Comparison of ENCODE assay signal across 20 cellular contexts in the genomic region with DNA sequence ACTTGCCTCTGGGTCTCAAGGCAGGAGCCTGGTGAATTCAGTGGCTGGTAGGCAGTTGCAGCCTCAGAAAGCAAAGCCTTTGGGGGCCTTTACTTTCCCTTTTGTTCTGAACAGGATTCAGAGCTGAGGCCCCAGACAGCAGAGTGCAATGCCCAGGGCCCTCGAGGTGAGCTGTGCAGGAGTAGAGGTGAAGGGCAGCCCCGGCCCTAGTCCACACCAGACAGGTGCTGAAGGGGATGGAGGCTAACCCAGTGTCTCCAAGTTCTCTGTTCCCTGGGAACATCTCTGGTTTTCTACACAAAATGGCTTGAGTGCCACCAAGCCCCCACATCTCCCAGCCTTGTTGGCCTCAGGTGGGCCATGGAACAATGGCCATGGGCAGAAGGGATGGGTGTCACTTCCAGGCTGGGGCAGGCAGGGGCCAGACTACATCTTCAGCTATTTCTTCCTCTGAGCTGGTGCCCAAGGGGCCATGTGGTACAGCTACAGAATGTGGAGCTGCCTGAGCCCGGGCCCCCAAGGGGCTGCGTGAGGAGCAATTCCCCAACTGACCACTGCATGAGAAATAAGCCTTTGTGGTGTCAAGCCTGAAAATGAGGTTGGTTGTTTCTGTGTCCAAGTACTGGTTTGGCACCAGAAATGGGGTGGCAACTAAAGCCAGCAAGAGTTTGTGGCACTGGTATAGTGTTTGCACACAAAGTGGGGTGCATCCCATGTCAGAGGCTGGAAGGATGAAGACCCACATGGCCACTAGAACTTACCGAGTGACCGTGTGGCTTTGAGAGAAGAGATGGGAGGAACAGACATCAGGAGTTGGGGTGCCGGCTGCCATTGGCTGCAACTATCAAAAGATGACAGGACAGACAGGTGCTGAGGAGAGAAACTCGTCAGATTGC. TPM values are rescaled to one million over a fixed set of nuclear protein-coding genes. Genes with fewer than 3 reads are reported as not detected.
A peak's percentile ranks its signal among the peaks of the same experiment; 100 is the strongest.
DNase-seq lines count a peak whose midpoint lies in the region; ATAC-seq, FAIRE-seq and TF ChIP-seq lines count a peak whose summit lies in the region.
"Had no signal": no experiment of that assay in that cellular context is flagged by ENCODE, and none has a peak within 500 bp of the region (broad histone marks: within the 10 kb centered on the region; RNA-seq: fewer than 3 reads in every experiment).

No MANE protein-coding gene starts in this region.

- H2AFZ ChIP-seq in HepG2 (ENCODE audit: low read length): no peak overlapping the region

- H3K4me3 ChIP-seq in heart left ventricle: no peak overlapping the region
- no peak overlapping the region for H3K4me3 ChIP-seq in HepG2 (replicated peaks in 1 of 3; ENCODE audit: insufficient read depth in 1 of 3, low read depth in 2 of 3, low read length in 3 of 3)
- H3K4me3 ChIP-seq: lung had no signal

- TF ChIP-seq RAD21 in HepG2 (CRISPR knock-in tag; IDR thresholded peaks at IDR 0.05): no peak

- H3K9me3 Mint-ChIP-seq in activated CD8-positive, alpha-beta memory T cell treated with anti-CD3 and anti-CD28 coated beads, Interleukin-2, amount 10 ng/mL, durations not matched to agents 7 days and 5 days (ENCODE audit: low read depth): peaks cover 4% of the 10 kb centered on the region

- H3K27me3 Mint-ChIP-seq in activated CD8-positive, alpha-beta memory T cell treated with anti-CD3 and anti-CD28 coated beads, Interleukin-2, amount 10 ng/mL, durations not matched to agents 7 days and 5 days: no peaks in the 10 kb centered on the region

- H3K4me3 Mint-ChIP-seq in activated CD8-positive, alpha-beta memory T cell treated with anti-CD3 and anti-CD28 coated beads, Interleukin-2, amount 10 ng/mL, durations not matched to agents 7 days and 5 days: no peak overlapping the region
- H3K4me3 Mint-ChIP-seq: naive B cell had no signal

- no peaks in the 10 kb centered on the region for H3K36me3 Mint-ChIP-seq in activated CD8-positive, alpha-beta memory T cell treated with anti-CD3 and anti-CD28 coated beads, Interleukin-2, amount 10 ng/mL, durations not matched to agents 7 days and 5 days

- H3K4me1 Mint-ChIP-seq in activated CD8-positive, alpha-beta memory T cell treated with anti-CD3 and anti-CD28 coated beads, Interleukin-2, amount 10 ng/mL, durations not matched to agents 7 days and 5 days: peaks cover 4% of the 10 kb centered on the region
- H3K4me1 Mint-ChIP-seq: naive B cell had no signal

- H3K4me2 ChIP-seq in HepG2 (ENCODE audit: low read depth, low read length): no peak overlapping the region

- POLR2A ChIA-PET in HepG2 (lab: Yijun Ruan, JAX): no interaction called here

- no peak overlapping the region for H3K27ac Mint-ChIP-seq in activated CD8-positive, alpha-beta memory T cell treated with anti-CD3 and anti-CD28 coated beads, Interleukin-2, amount 10 ng/mL, durations not matched to agents 7 days and 5 days
- H3K27ac Mint-ChIP-seq: naive B cell had no signal

- H3K4me1 ChIP-seq in heart left ventricle: no peaks in the 10 kb centered on the region
- H3K4me1 ChIP-seq in HepG2 (ENCODE audit: insufficient read depth, low read length): peaks cover 24% of the 10 kb centered on the region

- in situ Hi-C loops in HepG2 (cut with HindIII; ENCODE audit: extremely low pct_ligation_motif_present, low pct_unique_long_range_greater_than_20kb): no loop called here

- H3K27me3 ChIP-seq in heart left ventricle (no peaks in the 10 kb centered on the region), HepG2 (ENCODE audit: control insufficient read depth in 1 of 2, insufficient read depth in 2 of 2, low read length in 2 of 2) (no peaks in the 10 kb centered on the region; a peak in 1 of 5 replicates)

- no peak overlapping the region for H3K9ac ChIP-seq in HepG2 (ENCODE audit: insufficient read depth, low read depth, low read length)

- TF ChIP-seq POLR2A in heart left ventricle (IDR thresholded peaks at IDR 0.05): no peak
- no peak for TF ChIP-seq POLR2A in HepG2 (IDR thresholded peaks at IDR 0.05; ENCODE audit: insufficient read depth in 1 of 2, low read depth in 2 of 2, low read length in 2 of 2)

- no TSS peak for BruUV-seq in HepG2 (replicated peaks; lab: Mats Ljungman, UMichigan)

- no peak overlapping the region for H3K27ac ChIP-seq in heart left ventricle
- H3K27ac ChIP-seq in HepG2 (ENCODE audit: extremely low read length, insufficient read depth, low read length): no peak overlapping the region

- intact Hi-C loops in left cardiac atrium (cut with DNase I) (no loop called here), heart left ventricle (cut with DNase I) (no loop called here), HepG2 (cut with micrococcal nuclease; ENCODE audit: unreplicated experiment) (no loop called here)

- no peaks in the 10 kb centered on the region for H3K79me2 ChIP-seq in HepG2 (ENCODE audit: insufficient read depth, low read length)

- H3K36me3 ChIP-seq in heart left ventricle: no peaks in the 10 kb centered on the region
- no peaks in the 10 kb centered on the region for H3K36me3 ChIP-seq in HepG2 (replicated peaks in 1 of 2; ENCODE audit: control insufficient read depth in 1 of 2, insufficient read depth in 2 of 2, low read length in 2 of 2)

- ATAC-seq in left cardiac atrium: no peak
- ATAC-seq in heart left ventricle: no peak
- no peak for ATAC-seq in activated CD8-positive, alpha-beta memory T cell treated with anti-CD3 and anti-CD28 coated beads, Interleukin-2, amount 10 ng/mL, durations not matched to agents 7 days and 5 days
- ATAC-seq in HepG2: no peak
- ATAC-seq in HG03571 (IDR thresholded peaks at IDR 0.05; ENCODE audit: unreplicated experiment): no peak
- ATAC-seq in GM18909 (IDR thresholded peaks at IDR 0.05; ENCODE audit: poor library complexity, unreplicated experiment): no peak

- WGBS in heart left ventricle, 4 donors: 87 to 93% (median 93%) methylated on average over 5 to 8 of the region's 8 CpGs
- whole genome bisulfite sequencing in HepG2 (ENCODE audit: low lambda C conversion rate): 48% methylated on average over 8 of the region's 8 CpGs

- no peaks in the 10 kb centered on the region for H4K20me1 ChIP-seq in HepG2 (ENCODE audit: insufficient read depth, low read length)

- DNase-seq in left cardiac atrium (peak; percentile 3), heart left ventricle (no peak), HepG2 (ENCODE audit: low spot score) (no peak), A172 (ENCODE audit: low spot score) (no peak)
- peak; percentile 9 for DNase-seq in activated CD8-positive, alpha-beta memory T cell treated with anti-CD3 and anti-CD28 coated beads, Interleukin-2, amount 10 ng/mL, durations not matched to agents 7 days and 5 days
- DNase-seq: anterior cingulate cortex, C1 segment of cervical spinal cord, foreskin melanocyte, GOT3, naive B cell, NCI-H1694, NCI-H446 treated with DMSO at 0.1 percent for 48 hours, SHP77 treated with DMSO at 0.1 percent for 48 hours had no signal

- TF ChIP-seq EP300 in HepG2 (IDR thresholded peaks at IDR 0.05; ENCODE audit: low read depth in 2 of 2, low read length in 2 of 2) (no peak), HepG2 (CRISPR knock-in tag; IDR thresholded peaks at IDR 0.05; ENCODE audit: borderline replicate concordance) (no peak)

- FAIRE-seq in HepG2 (lab: Jason Lieb, UNC): no peak
- FAIRE-seq: endometrium had no signal

- H3K9me3 ChIP-seq in heart left ventricle: peaks cover 0 to 14% (median 2%) of the 10 kb centered on the region in 12 donors
- peaks cover 10% of the 10 kb centered on the region for H3K9me3 ChIP-seq in HepG2 (ENCODE audit: low read length)

- CTCF ChIA-PET in activated CD8-positive, alpha-beta memory T cell treated with anti-CD3 and anti-CD28 coated beads, Interleukin-2, amount 10 ng/mL, durations not matched to agents 7 days and 5 days (lab: Charles Lee): no interaction called here
- CTCF ChIA-PET in HepG2 (lab: Yijun Ruan, JAX; ENCODE audit: low intra/inter-chr PET ratio, low total read pairs): no interaction called here

- TF ChIP-seq CTCF in heart left ventricle (IDR thresholded peaks at IDR 0.05) (no peak), HepG2 (CRISPR knock-in tag; IDR thresholded peaks at IDR 0.05) (no peak)

TF ChIP-seq in HepG2, 621 proteins besides CTCF, POLR2A, EP300 and RAD21 (continues in another document):
- no peak for TF ChIP-seq POLR2G (IDR thresholded peaks at IDR 0.05; ENCODE audit: low read depth, low read length)

RNA-seq across cellular contexts. Expression of a gene that starts 57.8 kb away (rescaled TPM):
- total RNA-seq in left cardiac atrium (not detected), heart left ventricle (not detected), HepG2 (2016; rRNA removed; fragmentation: Illumina TruSeq; extraction: Trizol) (not detected in 2 replicates)
- polyA plus RNA-seq in heart left ventricle (not detected), HepG2 (2011; rRNA removed) (not detected in 2 replicates)
- not detected for total RNA-seq in activated CD8-positive, alpha-beta memory T cell treated with anti-CD3 and anti-CD28 coated beads, Interleukin-2, amount 10 ng/mL, durations not matched to agents 7 days and 5 days
- not detected in 2 replicates for total RNA-seq in HepG2 (2016; cell fraction: cytosol; rRNA removed; fragmentation: Illumina TruSeq; extraction: Trizol; ENCODE audit: low read depth)
- not detected in 2 replicates for total RNA-seq in HepG2 (2016; cell fraction: insoluble cytoplasmic fraction; rRNA removed; fragmentation: Illumina TruSeq; extraction: Trizol)
- not detected in 2 replicates for total RNA-seq in HepG2 (2016; cell fraction: membrane; rRNA removed; fragmentation: Illumina TruSeq; extraction: Trizol)
- not detected in 2 replicates for total RNA-seq in HepG2 (2016; cell fraction: nucleus; rRNA removed; fragmentation: Illumina TruSeq; extraction: Trizol)
- not detected in 2 replicates for polyA plus RNA-seq in HepG2 (2011; cell fraction: cytosol; rRNA removed)
- polyA plus RNA-seq in HepG2 (2011; cell fraction: nucleus; rRNA removed): not detected in 2 replicates
- not detected in 2 replicates for polyA plus RNA-seq in HepG2 (2012)
- not detected in 2 replicates for polyA plus RNA-seq in HepG2 (2016; cell fraction: cytosol; fragmentation: Illumina TruSeq; extraction: Trizol; ENCODE audit: low read depth)
- not detected in 2 replicates for polyA plus RNA-seq in HepG2 (2016; cell fraction: insoluble cytoplasmic fraction; fragmentation: Illumina TruSeq; extraction: Trizol; ENCODE audit: low read depth)
- not detected in 2 replicates for polyA plus RNA-seq in HepG2 (2016; cell fraction: membrane; fragmentation: Illumina TruSeq; extraction: Trizol; ENCODE audit: low read depth)
- polyA plus RNA-seq in HepG2 (2016; cell fraction: nucleus; fragmentation: Illumina TruSeq; extraction: Trizol; ENCODE audit: insufficient read depth, low read depth): not detected in 2 replicates
- 0.65 TPM in 1 of 2 replicates, not detected in the other for polyA minus RNA-seq in HepG2 (2011; rRNA and poly(A)+ RNA removed; ENCODE audit: low replicate concordance)
- not detected in 2 replicates for polyA minus RNA-seq in HepG2 (2011; cell fraction: cytosol; rRNA and poly(A)+ RNA removed)
- not detected in 2 replicates for polyA minus RNA-seq in HepG2 (2011; cell fraction: nucleus; rRNA and poly(A)+ RNA removed)
- total RNA-seq in A172 (2014; rRNA removed; shearing (Covaris generic)): not detected in 2 replicates
- total RNA-seq: HT1080, lung, renal cortical epithelial cell, subcutaneous adipose tissue had no signal

Comparison
In these comparisons a context has a peak if more than half of its experiments do, and no peak if none do; other contexts are left out.
1. DNase-seq: peak in left cardiac atrium (single experiment) and activated CD8-positive, alpha-beta memory T cell treated with anti-CD3 and anti-CD28 coated beads, Interleukin-2, amount 10 ng/mL, durations not matched to agents 7 days and 5 days (single experiment); none in heart left ventricle (0 of 5), HepG2 (single experiment) and A172 (single experiment).